Comparison of ENCODE assay signal across 15 cellular contexts in genomic region chr12:123897221-123897620, GRCh38.
A peak's percentile ranks its signal among the peaks of the same experiment; 100 is the strongest.
DNase-seq lines count a peak whose midpoint lies in the region; ATAC-seq and TF ChIP-seq lines count a peak whose summit lies in the region.
"Had no signal": no experiment of that assay in that cellular context is flagged by ENCODE, and none has a peak within 500 bp of the region (broad histone marks: within the 10 kb centered on the region; RNA-seq: fewer than 3 reads in every experiment).

No MANE protein-coding gene starts in this region.

- TF ChIP-seq CTCF in endothelial cell (IDR thresholded peaks at IDR 0.05; ENCODE audit: unreplicated experiment) = no peak

- H3K36me3 Mint-ChIP-seq in stimulated activated memory B cell treated with anti-CD40 and anti-IgM and Interleukin-4, amounts not matched to agents 10 μg/mL and 1 μg/mL and 100 μg/mL, for 72 hours = no peaks in the 10 kb centered on the region
- no peaks in the 10 kb centered on the region for H3K36me3 Mint-ChIP-seq in endothelial cell (ENCODE audit: low read depth, unreplicated experiment)
- H3K36me3 Mint-ChIP-seq in effector memory CD8-positive, alpha-beta T cell (ENCODE audit: insufficient read depth) = no peaks in the 10 kb centered on the region

- DNase-seq in AG08395 (ENCODE audit: low spot score) = peak; percentile 26
- DNase-seq in LHCN-M2 (ENCODE audit: low read depth) = peak; percentile 80
- peak; percentile 63 for DNase-seq in astrocyte of the hippocampus (ENCODE audit: low read depth, low spot score)
- peak; percentile 78 for DNase-seq in iris pigment epithelial cell (ENCODE audit: low read depth)
- no peak for DNase-seq in endothelial cell (ENCODE audit: low spot score)
- no peak for DNase-seq in effector memory CD8-positive, alpha-beta T cell
- DNase-seq in NCI-H1092 (lab: John Stamatoyannopoulos, UW) = no peak
- DNase-seq: activated CD8-positive, alpha-beta memory T cell treated with anti-CD3 and anti-CD28 coated beads for 24 hours; activated naive CD4-positive, alpha-beta T cell; C1 segment of cervical spinal cord; NCI-H1436; NCI-H526 treated with DMSO at 0.1 percent for 48 hours; stimulated activated CD8-positive, alpha-beta memory T cell treated with anti-CD3 and anti-CD28 coated beads, Interleukin-4, amount 100 ng/mL, for 48 hours; T-helper 9 cell had no signal

- H3K9me3 Mint-ChIP-seq in stimulated activated memory B cell treated with anti-CD40 and anti-IgM and Interleukin-4, amounts not matched to agents 10 μg/mL and 1 μg/mL and 100 μg/mL, for 72 hours = no peaks in the 10 kb centered on the region
- H3K9me3 Mint-ChIP-seq in endothelial cell (ENCODE audit: unreplicated experiment) = no peaks in the 10 kb centered on the region
- H3K9me3 Mint-ChIP-seq in effector memory CD8-positive, alpha-beta T cell = no peaks in the 10 kb centered on the region

- H3K27me3 Mint-ChIP-seq in stimulated activated memory B cell treated with anti-CD40 and anti-IgM and Interleukin-4, amounts not matched to agents 10 μg/mL and 1 μg/mL and 100 μg/mL, for 72 hours = peaks cover 34% of the 10 kb centered on the region
- H3K27me3 Mint-ChIP-seq in endothelial cell (ENCODE audit: unreplicated experiment) = peaks cover 5% of the 10 kb centered on the region
- H3K27me3 Mint-ChIP-seq in effector memory CD8-positive, alpha-beta T cell = peaks cover 38 to 59% of the 10 kb centered on the region in 2 donors

- H3K27ac Mint-ChIP-seq in stimulated activated memory B cell treated with anti-CD40 and anti-IgM and Interleukin-4, amounts not matched to agents 10 μg/mL and 1 μg/mL and 100 μg/mL, for 72 hours = no peak overlapping the region
- no peak overlapping the region for H3K27ac Mint-ChIP-seq in endothelial cell (ENCODE audit: unreplicated experiment)
- H3K27ac Mint-ChIP-seq in effector memory CD8-positive, alpha-beta T cell = no peak overlapping the region

- no peak overlapping the region for H3K4me3 Mint-ChIP-seq in stimulated activated memory B cell treated with anti-CD40 and anti-IgM and Interleukin-4, amounts not matched to agents 10 μg/mL and 1 μg/mL and 100 μg/mL, for 72 hours
- no peak overlapping the region for H3K4me3 Mint-ChIP-seq in endothelial cell (ENCODE audit: unreplicated experiment)
- H3K4me3 Mint-ChIP-seq in effector memory CD8-positive, alpha-beta T cell = no peak overlapping the region

- H3K4me1 Mint-ChIP-seq in stimulated activated memory B cell treated with anti-CD40 and anti-IgM and Interleukin-4, amounts not matched to agents 10 μg/mL and 1 μg/mL and 100 μg/mL, for 72 hours = no peaks in the 10 kb centered on the region
- H3K4me1 Mint-ChIP-seq in endothelial cell (ENCODE audit: unreplicated experiment) = peaks cover 13% of the 10 kb centered on the region
- H3K4me1 Mint-ChIP-seq in effector memory CD8-positive, alpha-beta T cell (ENCODE audit: low read depth in 2 of 2) = peaks cover 4 to 5% of the 10 kb centered on the region in 2 donors

- no peak for ATAC-seq in stimulated activated memory B cell treated with anti-CD40 and anti-IgM and Interleukin-4, amounts not matched to agents 10 μg/mL and 1 μg/mL and 100 μg/mL, for 72 hours
- no peak for ATAC-seq in effector memory CD8-positive, alpha-beta T cell (replicated peaks)

Comparison
In these comparisons a context has a peak if more than half of its experiments do, and no peak if none do; other contexts are left out.
1. DNase-seq: peak in AG08395 (single experiment), LHCN-M2 (single experiment), astrocyte of the hippocampus (single experiment) and iris pigment epithelial cell (single experiment); none in endothelial cell (single experiment), effector memory CD8-positive, alpha-beta T cell (0 of 3) and NCI-H1092 (single experiment).